ENCODE assay signal across 13 cellular contexts in the genomic region with DNA sequence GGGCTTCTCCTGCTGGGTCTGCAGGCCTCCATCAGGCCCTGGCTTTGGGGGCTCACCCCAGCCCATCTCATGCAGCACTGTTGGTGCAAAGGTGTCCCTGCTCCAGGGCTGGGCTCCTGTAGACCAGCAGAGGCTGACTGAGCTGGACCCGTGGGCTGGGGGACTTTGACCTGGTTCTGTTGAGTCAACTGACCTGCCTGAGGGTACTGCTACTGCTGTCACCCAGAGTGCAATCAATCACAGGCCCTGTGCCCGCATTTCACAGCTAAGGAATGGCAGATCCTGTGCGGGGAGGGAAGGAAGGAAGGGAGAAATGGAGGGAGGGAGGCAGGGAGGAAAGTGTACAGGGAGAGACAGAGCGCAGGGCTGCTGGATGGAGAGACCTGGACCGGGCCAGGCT.
DNase-seq lines count a peak whose midpoint lies in the region; ATAC-seq and TF ChIP-seq lines count a peak whose summit lies in the region.
"Had no signal": no experiment of that assay in that cellular context is flagged by ENCODE, and none has a peak within 500 bp of the region (broad histone marks: within the 10 kb centered on the region; RNA-seq: fewer than 3 reads in every experiment).

No MANE protein-coding gene starts in this region.

- no CpG with 5 or more reads among the region's 5 CpGs for WGBS in IMR-90 (ENCODE audit: extremely low coverage in 2 of 2, insufficient read length in 1 of 2), 2 experiments

- H3K27ac Mint-ChIP-seq in stimulated activated naive CD8-positive, alpha-beta T cell treated with anti-CD3 and anti-CD28 coated beads, Interleukin-15, amount 100 ng/mL, for 72 hours, result no peak overlapping the region
- H3K27ac Mint-ChIP-seq in type B pancreatic cell (no peak overlapping the region), chondrocyte (ENCODE audit: unreplicated experiment) (no peak overlapping the region)
- H3K27ac Mint-ChIP-seq in activated naive CD4-positive, alpha-beta T cell treated with anti-CD3 and anti-CD28 coated beads for 36 hours, result no peak overlapping the region
- H3K27ac Mint-ChIP-seq in activated naive CD4-positive, alpha-beta T cell treated with anti-CD3 and anti-CD28 coated beads, Interleukin-2, amount 10 ng/mL, durations not matched to agents 7 days and 5 days, result no peak overlapping the region
- H3K27ac Mint-ChIP-seq: CD8-positive, alpha-beta memory T cell had no signal

- no peak overlapping the region for H3K18ac ChIP-seq in IMR-90 (ENCODE audit: low read depth, low read length)

- no peaks in the 10 kb centered on the region; the same call in 1 of the 2 replicates for H3K27me3 ChIP-seq in IMR-90 (ENCODE audit: control insufficient read depth, insufficient read depth, low read length)

- in situ Hi-C loops in IMR-90 (cut with MboI; ENCODE audit: low sequenced_read_pairs), result no loop called here

- H2AK9ac ChIP-seq in IMR-90 (replicated peaks; ENCODE audit: low read depth, low read length, poor library complexity), result no peak overlapping the region

- no peak overlapping the region for H2BK20ac ChIP-seq in IMR-90 (ENCODE audit: low read depth, low read length)

- no peak overlapping the region for H3K4me3 Mint-ChIP-seq in stimulated activated naive CD8-positive, alpha-beta T cell treated with anti-CD3 and anti-CD28 coated beads, Interleukin-15, amount 100 ng/mL, for 72 hours
- peak overlapping the region; percentile 55 for H3K4me3 Mint-ChIP-seq in type B pancreatic cell
- no peak overlapping the region for H3K4me3 Mint-ChIP-seq in activated naive CD4-positive, alpha-beta T cell treated with anti-CD3 and anti-CD28 coated beads for 36 hours
- no peak overlapping the region for H3K4me3 Mint-ChIP-seq in chondrocyte (ENCODE audit: unreplicated experiment)
- no peak overlapping the region for H3K4me3 Mint-ChIP-seq in activated naive CD4-positive, alpha-beta T cell treated with anti-CD3 and anti-CD28 coated beads, Interleukin-2, amount 10 ng/mL, durations not matched to agents 7 days and 5 days
- H3K4me3 Mint-ChIP-seq: CD8-positive, alpha-beta memory T cell had no signal

- no TSS peak for BruUV-seq in IMR-90 (replicated peaks; lab: Mats Ljungman, UMichigan)

- no peak for TF ChIP-seq CTCF in IMR-90 (conservative IDR thresholded peaks at IDR 0.05; ENCODE audit: low read depth, low read length)
- no peak for TF ChIP-seq CTCF in type B pancreatic cell (conservative IDR thresholded peaks at IDR 0.05)
- TF ChIP-seq CTCF in chondrocyte (IDR thresholded peaks at IDR 0.05), result no peak

- no peaks in the 10 kb centered on the region; the same call in 1 of the 2 replicates for H3K9me1 ChIP-seq in IMR-90 (ENCODE audit: insufficient read depth, low read length)

- H3K9me3 ChIP-seq in IMR-90 (ENCODE audit: control insufficient read depth, insufficient read depth, low read length), result no peaks in the 10 kb centered on the region
- H3K9me3 ChIP-seq: BLaER1 treated with 17β-estradiol and CSF1 and Interleukin-3, amounts not matched to agents 10 nM and 100 nM had no signal

- CTCF ChIA-PET in IMR-90 (lab: Yijun Ruan, JAX), result interaction anchor here (0.6 to 2.1 kb wide), 7 partner anchors 9 to 290 kb away, joined by 3 to 9 read pairs (median 3); no protein-coding TSS in a partner anchor
- CTCF ChIA-PET in activated naive CD4-positive, alpha-beta T cell treated with anti-CD3 and anti-CD28 coated beads for 36 hours (lab: Charles Lee), result interaction anchor here (0.6 to 2.4 kb wide), 12 partner anchors 8 to 1430 kb away, joined by 3 to 12 read pairs (median 3); no protein-coding TSS in a partner anchor
- CTCF ChIA-PET in activated naive CD4-positive, alpha-beta T cell treated with anti-CD3 and anti-CD28 coated beads, Interleukin-2, amount 10 ng/mL, durations not matched to agents 7 days and 5 days (lab: Charles Lee), result interaction anchor here (0.9 to 3.4 kb wide), 5 partner anchors 34 to 835 kb away, joined by 3 to 21 read pairs (median 3); no protein-coding TSS in a partner anchor

- TF ChIP-seq RAD21 in IMR-90 (IDR thresholded peaks at IDR 0.05; ENCODE audit: low read length), result no peak

- peaks cover 18% of the 10 kb centered on the region for H3K4me1 ChIP-seq in IMR-90 (ENCODE audit: control insufficient read depth, insufficient read depth, low read length)

- no peaks in the 10 kb centered on the region for H3K9me3 Mint-ChIP-seq in stimulated activated naive CD8-positive, alpha-beta T cell treated with anti-CD3 and anti-CD28 coated beads, Interleukin-15, amount 100 ng/mL, for 72 hours
- H3K9me3 Mint-ChIP-seq in type B pancreatic cell (no peaks in the 10 kb centered on the region), chondrocyte (ENCODE audit: low read depth) (no peaks in the 10 kb centered on the region)
- H3K9me3 Mint-ChIP-seq in activated naive CD4-positive, alpha-beta T cell treated with anti-CD3 and anti-CD28 coated beads for 36 hours, result no peaks in the 10 kb centered on the region
- H3K9me3 Mint-ChIP-seq in activated naive CD4-positive, alpha-beta T cell treated with anti-CD3 and anti-CD28 coated beads, Interleukin-2, amount 10 ng/mL, durations not matched to agents 7 days and 5 days, result no peaks in the 10 kb centered on the region
- H3K9me3 Mint-ChIP-seq: CD8-positive, alpha-beta memory T cell had no signal

- no peak overlapping the region for H4K91ac ChIP-seq in IMR-90 (ENCODE audit: insufficient read depth, low read depth, low read length)

- no peak overlapping the region for H3K9ac ChIP-seq in IMR-90 (ENCODE audit: low read depth, low read length)
- H3K9ac ChIP-seq: BLaER1 treated with 17β-estradiol and CSF1 and Interleukin-3, amounts not matched to agents 10 nM and 100 nM had no signal

- H4K8ac ChIP-seq in IMR-90 (ENCODE audit: low read depth in 2 of 2, low read length in 2 of 2), result no peak overlapping the region

- dilution Hi-C loops in IMR-90 (cut with HindIII; ENCODE audit: low sequenced_read_pairs, unreplicated experiment), result no loop called here

- no peak overlapping the region for H3K14ac ChIP-seq in IMR-90 (replicated peaks; ENCODE audit: low read depth, low read length)

- H3K27ac ChIP-seq in IMR-90 (ENCODE audit: insufficient read depth, low read length), result no peak overlapping the region
- H3K27ac ChIP-seq: BLaER1 treated with 17β-estradiol and CSF1 and Interleukin-3, amounts not matched to agents 10 nM and 100 nM; RWPE1 had no signal

- no peak overlapping the region for H3K4me2 ChIP-seq in IMR-90 (ENCODE audit: low read depth, low read length)

- no peak overlapping the region for H2BK120ac ChIP-seq in IMR-90 (ENCODE audit: low read depth, low read length)

- no peak overlapping the region for H2BK5ac ChIP-seq in IMR-90 (ENCODE audit: low read depth, low read length, poor library complexity, severe bottlenecking)

- no peak overlapping the region for H3K23ac ChIP-seq in IMR-90 (ENCODE audit: low read depth, low read length)

- H2BK15ac ChIP-seq in IMR-90 (ENCODE audit: low read depth, low read length), result no peak overlapping the region

- H4K5ac ChIP-seq in IMR-90 (ENCODE audit: low read depth, low read length), result no peak overlapping the region

- H3K4ac ChIP-seq in IMR-90 (ENCODE audit: low read depth, low read length), result no peak overlapping the region

- POLR2A ChIA-PET in IMR-90 (lab: Charles Lee; ENCODE audit: unreplicated experiment), result no interaction called here

- no peaks in the 10 kb centered on the region for H3K79me1 ChIP-seq in IMR-90 (ENCODE audit: low read depth in 1 of 2, low read length in 2 of 2)

- peaks cover 26% of the 10 kb centered on the region for H3K4me1 Mint-ChIP-seq in stimulated activated naive CD8-positive, alpha-beta T cell treated with anti-CD3 and anti-CD28 coated beads, Interleukin-15, amount 100 ng/mL, for 72 hours
- H3K4me1 Mint-ChIP-seq in type B pancreatic cell (ENCODE audit: unreplicated experiment), result peaks cover 21% of the 10 kb centered on the region
- H3K4me1 Mint-ChIP-seq in activated naive CD4-positive, alpha-beta T cell treated with anti-CD3 and anti-CD28 coated beads for 36 hours (ENCODE audit: low read depth), result peaks cover 21% of the 10 kb centered on the region
- H3K4me1 Mint-ChIP-seq in chondrocyte (ENCODE audit: low read depth), result peaks cover 21% of the 10 kb centered on the region
- H3K4me1 Mint-ChIP-seq in activated naive CD4-positive, alpha-beta T cell treated with anti-CD3 and anti-CD28 coated beads, Interleukin-2, amount 10 ng/mL, durations not matched to agents 7 days and 5 days, result peaks cover 7% of the 10 kb centered on the region

- H3K27me3 Mint-ChIP-seq in stimulated activated naive CD8-positive, alpha-beta T cell treated with anti-CD3 and anti-CD28 coated beads, Interleukin-15, amount 100 ng/mL, for 72 hours, result peaks cover 42% of the 10 kb centered on the region
- peaks cover 17% of the 10 kb centered on the region for H3K27me3 Mint-ChIP-seq in type B pancreatic cell
- no peaks in the 10 kb centered on the region for H3K27me3 Mint-ChIP-seq in activated naive CD4-positive, alpha-beta T cell treated with anti-CD3 and anti-CD28 coated beads for 36 hours (ENCODE audit: low read depth)
- H3K27me3 Mint-ChIP-seq in chondrocyte (ENCODE audit: low read depth), result peaks cover 2% of the 10 kb centered on the region
- H3K27me3 Mint-ChIP-seq in activated naive CD4-positive, alpha-beta T cell treated with anti-CD3 and anti-CD28 coated beads, Interleukin-2, amount 10 ng/mL, durations not matched to agents 7 days and 5 days, result peaks cover 5% of the 10 kb centered on the region

- H3K36me3 ChIP-seq in IMR-90 (ENCODE audit: control insufficient read depth, insufficient read depth, low read length), result no peaks in the 10 kb centered on the region
- H3K36me3 ChIP-seq: BLaER1 treated with 17β-estradiol and CSF1 and Interleukin-3, amounts not matched to agents 10 nM and 100 nM had no signal

- no peak overlapping the region for H3K4me3 ChIP-seq in IMR-90 (ENCODE audit: insufficient read depth, low read depth, low read length)
- H3K4me3 ChIP-seq: BLaER1 treated with 17β-estradiol and CSF1 and Interleukin-3, amounts not matched to agents 10 nM and 100 nM had no signal

- H4K20me1 ChIP-seq in IMR-90 (ENCODE audit: insufficient read depth, low read length), result no peaks in the 10 kb centered on the region

- no peak overlapping the region for H2AK5ac ChIP-seq in IMR-90 (ENCODE audit: low read depth, low read length)

- peak; percentile 14 for ATAC-seq in stimulated activated naive CD8-positive, alpha-beta T cell treated with anti-CD3 and anti-CD28 coated beads, Interleukin-15, amount 100 ng/mL, for 72 hours
- ATAC-seq in stimulated activated naive CD8-positive, alpha-beta T cell treated with anti-CD3 and anti-CD28 coated beads, Interleukin-15, Interleukin-2, amounts not matched to agents 100 U/mL and 50 U/mL, for 24 hours, result no peak
- ATAC-seq in IMR-90 (ENCODE audit: low read depth) (no peak), left lobe of liver (peak; percentile 85)

- peak overlapping the region; percentile 24 for H2AFZ ChIP-seq in IMR-90 (replicated peaks; ENCODE audit: low read length, poor library complexity)

- no peaks in the 10 kb centered on the region for H3K36me3 Mint-ChIP-seq in type B pancreatic cell
- H3K36me3 Mint-ChIP-seq in activated naive CD4-positive, alpha-beta T cell treated with anti-CD3 and anti-CD28 coated beads for 36 hours (ENCODE audit: low read depth), result no peaks in the 10 kb centered on the region
- H3K36me3 Mint-ChIP-seq in chondrocyte (ENCODE audit: low read depth), result no peaks in the 10 kb centered on the region
- no peaks in the 10 kb centered on the region for H3K36me3 Mint-ChIP-seq in activated naive CD4-positive, alpha-beta T cell treated with anti-CD3 and anti-CD28 coated beads, Interleukin-2, amount 10 ng/mL, durations not matched to agents 7 days and 5 days
- H3K36me3 Mint-ChIP-seq: CD8-positive, alpha-beta memory T cell had no signal

- H3K56ac ChIP-seq in IMR-90 (ENCODE audit: extremely low read depth, insufficient read depth, low read length), result no peak overlapping the region

- intact Hi-C loops in IMR-90 (cut with micrococcal nuclease), result loop anchor here (5.0 kb wide), 1 partner anchor 102 kb away; no protein-coding TSS in a partner anchor
- intact Hi-C loops in activated naive CD4-positive, alpha-beta T cell treated with anti-CD3 and anti-CD28 coated beads for 36 hours (cut with micrococcal nuclease), result loop anchor here (1.0 to 2.0 kb wide), 3 partner anchors 219 to 1021 kb away; no protein-coding TSS in a partner anchor

- TF ChIP-seq POLR2A in IMR-90 (IDR thresholded peaks at IDR 0.05; ENCODE audit: low read depth, low read length), result no peak

- DNase-seq in stimulated activated naive CD8-positive, alpha-beta T cell treated with anti-CD3 and anti-CD28 coated beads, Interleukin-15, amount 100 ng/mL, for 72 hours, result no peak
- DNase-seq in stimulated activated naive CD8-positive, alpha-beta T cell treated with anti-CD3 and anti-CD28 coated beads, Interleukin-15, Interleukin-2, amounts not matched to agents 100 U/mL and 50 U/mL, for 24 hours, result no peak
- no peak for DNase-seq in IMR-90
- peak; percentile 64 for DNase-seq in left lobe of liver (ENCODE audit: low spot score)
- no peak for DNase-seq in type B pancreatic cell (ENCODE audit: extremely low spot score, unreplicated experiment)
- DNase-seq in activated naive CD4-positive, alpha-beta T cell treated with anti-CD3 and anti-CD28 coated beads for 36 hours, result no peak
- DNase-seq in chondrocyte (ENCODE audit: low spot score), result no peak
- no peak for DNase-seq in activated naive CD4-positive, alpha-beta T cell treated with anti-CD3 and anti-CD28 coated beads, Interleukin-2, amount 10 ng/mL, durations not matched to agents 7 days and 5 days
- DNase-seq: NCI-H1417 treated with DMSO at 0.1 percent for 48 hours, NCI-H524 treated with DMSO at 0.1 percent for 48 hours had no signal

Comparison
In these comparisons a context has a peak if more than half of its experiments do, and no peak if none do; other contexts are left out.
1. ATAC-seq: peak in stimulated activated naive CD8-positive, alpha-beta T cell treated with anti-CD3 and anti-CD28 coated beads, Interleukin-15, amount 100 ng/mL, for 72 hours (single experiment) and left lobe of liver (single experiment); none in stimulated activated naive CD8-positive, alpha-beta T cell treated with anti-CD3 and anti-CD28 coated beads, Interleukin-15, Interleukin-2, amounts not matched to agents 100 U/mL and 50 U/mL, for 24 hours (single experiment) and IMR-90 (single experiment).